12 cellular contexts compared by ENCODE assay signal in genomic region chr9:98161851-98162250, GRCh38. TPM values are rescaled to one million over a fixed set of nuclear protein-coding genes. Genes with fewer than 3 reads are reported as not detected.
A peak's percentile ranks its signal among the peaks of the same experiment; 100 is the strongest.
DNase-seq lines count a peak whose midpoint lies in the region; ATAC-seq and TF ChIP-seq lines count a peak whose summit lies in the region.
"Had no signal": no experiment of that assay in that cellular context is flagged by ENCODE, and none has a peak within 500 bp of the region (broad histone marks: within the 10 kb centered on the region; RNA-seq: fewer than 3 reads in every experiment).

No MANE protein-coding gene starts in this region.

- no peak for TF ChIP-seq POLR2A in esophagus squamous epithelium (IDR thresholded peaks at IDR 0.05)

- H3K27ac ChIP-seq in esophagus squamous epithelium (peak overlapping the region in 3 of 4 donors; percentile 56 to 85 (median 58)), osteoblast (ENCODE audit: low read depth, low read length) (no peak overlapping the region)
- H3K27ac ChIP-seq: GM23248 had no signal

- H3K36me3 ChIP-seq in esophagus squamous epithelium (peaks cover 0 to 9% (median 0%) of the 10 kb centered on the region in 3 donors), osteoblast (ENCODE audit: insufficient read depth, low read length) (no peaks in the 10 kb centered on the region)

- CTCF ChIA-PET in HEK293T (lab: Yijun Ruan, JAX): no interaction called here

- TF ChIP-seq CTCF in esophagus squamous epithelium (IDR thresholded peaks at IDR 0.05) (no peak), osteoblast (IDR thresholded peaks at IDR 0.05; ENCODE audit: extremely low read depth, low read depth, low read length) (no peak)

- H3K9me3 ChIP-seq in esophagus squamous epithelium (no peaks in the 10 kb centered on the region), osteoblast (ENCODE audit: low read depth, low read length) (no peaks in the 10 kb centered on the region)

- no peak overlapping the region for H3K4me2 ChIP-seq in osteoblast (ENCODE audit: insufficient read depth, low read length)

- 44 to 65% methylated on average over 3 to 4 of the region's 4 CpGs for WGBS in esophagus squamous epithelium, 2 donors

- H4K20me1 ChIP-seq in osteoblast (ENCODE audit: insufficient read depth, low read length): no peaks in the 10 kb centered on the region

- H3K4me3 ChIP-seq in esophagus squamous epithelium: no peak overlapping the region
- H3K4me3 ChIP-seq in osteoblast (ENCODE audit: insufficient read depth, low read length): no peak overlapping the region
- H3K4me3 ChIP-seq: GM12878, GM23248 had no signal

- H3K4me1 ChIP-seq in esophagus squamous epithelium (peaks cover 12 to 78% (median 13%) of the 10 kb centered on the region in 3 donors), osteoblast (ENCODE audit: insufficient read depth, low read length) (no peaks in the 10 kb centered on the region)

- no peak overlapping the region for H2AFZ ChIP-seq in osteoblast (ENCODE audit: low read length)
- H2AFZ ChIP-seq: GM23248 had no signal

- intact Hi-C loops in esophagus squamous epithelium (cut with DNase I): no loop called here

- POLR2A ChIA-PET in HEK293T (lab: Yijun Ruan, JAX): no interaction called here

- no peaks in the 10 kb centered on the region for H3K79me2 ChIP-seq in osteoblast (ENCODE audit: insufficient read depth, low read length)

- peak; percentile 30 for DNase-seq in activated effector memory CD4-positive, alpha-beta T cell treated with anti-CD3 and anti-CD28 coated beads, Interleukin-2, amount 50 U/mL, for 16 hours
- no peak for DNase-seq in activated effector memory CD4-positive, alpha-beta T cell treated with Interleukin-2 at 50 U/mL for 16 hours
- DNase-seq in esophagus squamous epithelium (lab: John Stamatoyannopoulos, UW) (no peak), osteoblast (ENCODE audit: insufficient read length, low spot score, missing footprints) (peak; percentile 5), HEK293T (ENCODE audit: extremely low spot score) (no peak), anterior cingulate cortex (lab: John Stamatoyannopoulos, UW) (no peak)
- DNase-seq: C1 segment of cervical spinal cord; CD4-positive, alpha-beta memory T cell; DMS79; GM23248 had no signal

- no peaks in the 10 kb centered on the region for H3K27me3 ChIP-seq in esophagus squamous epithelium
- H3K27me3 ChIP-seq in osteoblast (ENCODE audit: insufficient read depth, low read length): peaks cover 5% of the 10 kb centered on the region

- no peak for ATAC-seq in GM21526 (IDR thresholded peaks at IDR 0.05; ENCODE audit: low FRiP score, unreplicated experiment)
- ATAC-seq: GM12878 had no signal

TF ChIP-seq in HEK293T, 16 proteins besides CTCF, POLR2A, EP300 and RAD21:
- TF ChIP-seq L3MBTL2 (conservative IDR thresholded peaks at IDR 0.05) (no peak), CTBP1 (IDR thresholded peaks at IDR 0.05; ENCODE audit: borderline replicate concordance) (no peak), FOXK2 (IDR thresholded peaks at IDR 0.05) (no peak), TARDBP (IDR thresholded peaks at IDR 0.05) (no peak), LEF1 (IDR thresholded peaks at IDR 0.05; ENCODE audit: borderline replicate concordance) (no peak), ELF4 (IDR thresholded peaks at IDR 0.05) (no peak), FOXA1 (IDR thresholded peaks at IDR 0.05) (no peak), HDGF (IDR thresholded peaks at IDR 0.05; ENCODE audit: borderline replicate concordance) (no peak), ARNT (IDR thresholded peaks at IDR 0.05) (no peak), ZNF384 (IDR thresholded peaks at IDR 0.05) (no peak)

RNA-seq across cellular contexts. Expression of gene CORO2A, which starts 30.6 kb away (rescaled TPM):
- 10 to 100 TPM; 15.6 to 27.6 (median 26.1) TPM for total RNA-seq in esophagus squamous epithelium
- total RNA-seq in osteoblast: 0.29 and 0.72 TPM in 2 replicates

RNA-seq across cellular contexts. Expression of gene TRIM14, which starts 42.8 kb away (rescaled TPM):
- total RNA-seq in esophagus squamous epithelium: 10 to 100 TPM; 21.0 to 39.2 (median 31.6) TPM
- 0.59 and 1.1 TPM in 2 replicates for total RNA-seq in osteoblast

Comparison
In these comparisons a context has a peak if more than half of its experiments do, and no peak if none do; other contexts are left out.
1. DNase-seq: peak in activated effector memory CD4-positive, alpha-beta T cell treated with anti-CD3 and anti-CD28 coated beads, Interleukin-2, amount 50 U/mL, for 16 hours (single experiment) and osteoblast (single experiment); none in activated effector memory CD4-positive, alpha-beta T cell treated with Interleukin-2 at 50 U/mL for 16 hours (single experiment), esophagus squamous epithelium (single experiment), HEK293T (single experiment) and anterior cingulate cortex (0 of 58).
2. RNA of gene TRIM14, which starts 42.8 kb away (total RNA-seq): 21.0 to 39.2 TPM in esophagus squamous epithelium; 0.59 to 1.1 TPM in osteoblast; every median in the first group is over 10 times any median in the second.